ENCODE assay signal across 8 cellular contexts in genomic region chr1:75723989-75724471, GRCh38. TPM values are rescaled to one million over a fixed set of nuclear protein-coding genes. Genes with fewer than 3 reads are reported as not detected.
A peak's percentile ranks its signal among the peaks of the same experiment; 100 is the strongest.
DNase-seq lines count a peak whose midpoint lies in the region; ATAC-seq lines count a peak whose summit lies in the region.

No MANE protein-coding gene starts in this region.

- H3K4me1 ChIP-seq in skeletal muscle tissue (ENCODE audit: control insufficient read depth in 3 of 3, insufficient read depth in 3 of 3, low read length in 3 of 3) = peaks cover 10 to 18% (median 13%) of the 10 kb centered on the region in 3 donors

- in situ Hi-C loops in T47D (cut with HindIII; ENCODE audit: low pct_unique_long_range_greater_than_20kb, low sequenced_read_pairs) = no loop called here

- no peaks in the 10 kb centered on the region for H3K9me3 ChIP-seq in skeletal muscle tissue (ENCODE audit: control insufficient read depth in 3 of 3, low read length in 3 of 3)

- peak overlapping the region; percentile 84 for H3K27ac ChIP-seq in skeletal muscle tissue (ENCODE audit: low read depth, low read length)

- DNase-seq in activated CD4-positive, alpha-beta T cell treated with anti-CD3 and anti-CD28 coated beads for 24 hours (ENCODE audit: low read depth in 2 of 2) = peak; percentile 55 to 59
- DNase-seq in activated CD4-positive, alpha-beta T cell treated with anti-CD3 and anti-CD28 coated beads for 1 hour = no peak
- peak; percentile 56 for DNase-seq in NCI-H128 (lab: John Stamatoyannopoulos, UW; ENCODE audit: unreplicated experiment)
- peak in 4 of 5 experiments; percentile 29 to 86 (median 62) for DNase-seq in T-helper 2 cell
- peak; percentile 30 to 83 for DNase-seq in T47D (ENCODE audit: low read depth in 1 of 2, low spot score in 1 of 2)
- DNase-seq in iPS-NIHi11 (ENCODE audit: low spot score) = peak; percentile 89

- H3K4me3 ChIP-seq in skeletal muscle tissue (ENCODE audit: low read length in 3 of 3) = peak overlapping the region; percentile 86 to 95 (median 94)

- no peaks in the 10 kb centered on the region for H3K27me3 ChIP-seq in skeletal muscle tissue (ENCODE audit: control insufficient read depth in 3 of 3, insufficient read depth in 3 of 3, low read length in 3 of 3)

- peak; percentile 74 for ATAC-seq in HG02798 (IDR thresholded peaks at IDR 0.05; ENCODE audit: poor library complexity, unreplicated experiment)

- H3K36me3 ChIP-seq in skeletal muscle tissue (ENCODE audit: control insufficient read depth in 3 of 3, insufficient read depth in 3 of 3, low read length in 3 of 3) = no peaks in the 10 kb centered on the region

- H3K9ac ChIP-seq in skeletal muscle tissue (ENCODE audit: low read depth in 1 of 3, low read length in 3 of 3) = peak overlapping the region; percentile 90 to 98 (median 95)

RNA-seq across cellular contexts. Expression of gene ACADM, which starts 0.5 kb away (rescaled TPM):
- total RNA-seq in skeletal muscle tissue = 53.8 TPM
